ENCODE assay signal across 13 cellular contexts in the genomic region with DNA sequence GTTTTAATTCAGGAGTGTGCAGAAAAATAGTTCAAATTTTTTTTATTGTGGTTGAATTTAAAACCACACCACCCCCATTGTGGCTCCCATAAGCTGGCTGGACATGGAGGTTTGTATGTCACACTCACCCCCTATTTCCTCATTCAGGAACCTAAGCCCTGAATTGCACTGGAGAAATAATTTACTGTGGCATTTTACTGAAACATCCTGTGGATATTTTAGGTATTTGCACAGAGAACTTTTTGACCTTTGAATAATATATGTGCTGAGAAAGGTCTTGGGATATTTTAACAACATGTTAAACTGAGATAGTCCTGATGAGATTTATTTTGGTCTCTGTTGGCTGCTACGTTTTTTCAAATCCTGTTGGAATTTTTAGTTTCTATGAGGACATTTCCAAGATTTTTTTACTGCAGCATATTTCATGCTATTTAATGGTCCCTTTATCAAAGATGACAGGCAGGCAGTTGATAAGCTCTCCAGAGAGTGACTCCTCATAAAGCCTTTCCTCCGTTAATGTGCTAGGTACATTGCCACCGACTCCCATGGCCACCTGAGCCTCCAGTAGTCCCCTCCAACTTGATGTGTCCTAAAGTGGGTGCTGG. TPM values are rescaled to one million over a fixed set of nuclear protein-coding genes. Genes with fewer than 3 reads are reported as not detected.
DNase-seq lines count a peak whose midpoint lies in the region.
"Had no signal": no experiment of that assay in that cellular context is flagged by ENCODE, and none has a peak within 500 bp of the region (broad histone marks: within the 10 kb centered on the region; RNA-seq: fewer than 3 reads in every experiment).

No MANE protein-coding gene starts in this region.

- H3K4me3 Mint-ChIP-seq in activated CD4-positive, alpha-beta T cell treated with anti-CD3 and anti-CD28 coated beads, Interleukin-2, amount 10 ng/mL, durations not matched to agents 24 days and 14 days, result no peak overlapping the region
- H3K4me3 Mint-ChIP-seq: CD4-positive, alpha-beta memory T cell had no signal

- H3K4me1 ChIP-seq in adipocyte (ENCODE audit: control insufficient read depth, insufficient read depth, low read length), result peaks cover 36% of the 10 kb centered on the region
- H3K4me1 ChIP-seq: BE2C had no signal

- no peak overlapping the region for H3K4me3 ChIP-seq in adipocyte (ENCODE audit: low read length)

- H3K27ac Mint-ChIP-seq in activated CD4-positive, alpha-beta T cell treated with anti-CD3 and anti-CD28 coated beads, Interleukin-2, amount 10 ng/mL, durations not matched to agents 24 days and 14 days, result no peak overlapping the region
- H3K27ac Mint-ChIP-seq: CD4-positive, alpha-beta memory T cell had no signal

- H3K9ac ChIP-seq in adipocyte (ENCODE audit: low read length), result no peak overlapping the region

- H3K9me3 ChIP-seq in adipocyte (ENCODE audit: control insufficient read depth, low read length), result no peaks in the 10 kb centered on the region
- H3K9me3 ChIP-seq: BE2C had no signal

- peaks cover 24% of the 10 kb centered on the region for H3K27me3 Mint-ChIP-seq in activated CD4-positive, alpha-beta T cell treated with anti-CD3 and anti-CD28 coated beads, Interleukin-2, amount 10 ng/mL, durations not matched to agents 24 days and 14 days

- H3K36me3 Mint-ChIP-seq in activated CD4-positive, alpha-beta T cell treated with anti-CD3 and anti-CD28 coated beads, Interleukin-2, amount 10 ng/mL, durations not matched to agents 24 days and 14 days (ENCODE audit: low read depth), result no peaks in the 10 kb centered on the region
- H3K36me3 Mint-ChIP-seq: CD4-positive, alpha-beta memory T cell had no signal

- H3K9me3 Mint-ChIP-seq in activated CD4-positive, alpha-beta T cell treated with anti-CD3 and anti-CD28 coated beads, Interleukin-2, amount 10 ng/mL, durations not matched to agents 24 days and 14 days, result no peaks in the 10 kb centered on the region

- H3K27me3 ChIP-seq in adipocyte (replicated peaks; ENCODE audit: control insufficient read depth, insufficient read depth, low read length), result no peaks in the 10 kb centered on the region
- H3K27me3 ChIP-seq: BE2C had no signal

- H3K4me1 Mint-ChIP-seq in activated CD4-positive, alpha-beta T cell treated with anti-CD3 and anti-CD28 coated beads, Interleukin-2, amount 10 ng/mL, durations not matched to agents 24 days and 14 days, result peaks cover 4% of the 10 kb centered on the region
- H3K4me1 Mint-ChIP-seq: CD4-positive, alpha-beta memory T cell had no signal

- intact Hi-C loops in activated CD4-positive, alpha-beta T cell treated with anti-CD3 and anti-CD28 coated beads, Interleukin-2, amount 10 ng/mL, durations not matched to agents 24 days and 14 days (cut with micrococcal nuclease), result no loop called here

- DNase-seq in A172 (ENCODE audit: low spot score), result peak; percentile 25
- DNase-seq in GM03348 (ENCODE audit: low spot score), result peak; percentile 36
- DNase-seq in adipocyte (ENCODE audit: low read depth), result peak; percentile 35
- peak; percentile 10 for DNase-seq in left kidney (ENCODE audit: low read depth, low spot score)
- no peak for DNase-seq in DMS53 (lab: John Stamatoyannopoulos, UW)
- no peak for DNase-seq in MV-4-11 (lab: John Stamatoyannopoulos, UW)
- no peak for DNase-seq in retina
- DNase-seq in activated CD4-positive, alpha-beta T cell treated with anti-CD3 and anti-CD28 coated beads, Interleukin-2, amount 10 ng/mL, durations not matched to agents 24 days and 14 days, result no peak
- DNase-seq: BE2C; CD4-positive, alpha-beta memory T cell; DMS153; DND-41; GF-D8 had no signal

- H3K36me3 ChIP-seq in adipocyte (ENCODE audit: control insufficient read depth, insufficient read depth, low read length, severe bottlenecking), result no peaks in the 10 kb centered on the region
- H3K36me3 ChIP-seq: BE2C had no signal

RNA-seq across cellular contexts. Expression of gene PALM2AKAP2, which starts 51.2 kb away (rescaled TPM):
- 0.98 and 6.9 TPM in 2 replicates for total RNA-seq in A172 (2014; rRNA removed; shearing (Covaris generic))
- total RNA-seq in activated CD4-positive, alpha-beta T cell treated with anti-CD3 and anti-CD28 coated beads, Interleukin-2, amount 10 ng/mL, durations not matched to agents 24 days and 14 days, result 0.71 and 2.0 TPM in 2 replicates
- total RNA-seq: CD4-positive, alpha-beta memory T cell had no signal

Comparison
In these comparisons a context has a peak if more than half of its experiments do, and no peak if none do; other contexts are left out.
1. DNase-seq: peak in A172 (single experiment), GM03348 (single experiment), adipocyte (single experiment) and left kidney (single experiment); none in DMS53 (single experiment), MV-4-11 (single experiment), retina (single experiment) and activated CD4-positive, alpha-beta T cell treated with anti-CD3 and anti-CD28 coated beads, Interleukin-2, amount 10 ng/mL, durations not matched to agents 24 days and 14 days (single experiment).